22 cellular contexts compared by ENCODE assay signal in genomic region chr11:45382133-45382878, GRCh38.
"Had no signal": no experiment of that assay in that cellular context is flagged by ENCODE, and none has a peak within 500 bp of the region (broad histone marks: within the 10 kb centered on the region; RNA-seq: fewer than 3 reads in every experiment).

No MANE protein-coding gene starts in this region.

- H3K9me3 Mint-ChIP-seq: activated naive CD8-positive, alpha-beta T cell treated with anti-CD3 and anti-CD28 coated beads, Interleukin-2, amount 10 ng/mL, durations not matched to agents 7 days and 5 days; activated T-helper 1 cell treated with anti-CD3 and anti-CD28 coated beads, Interleukin-12 subunit alpha, Interleukin-12 subunit beta, Interleukin-2, Interleukin-4 antibody, amounts not matched to agents 30 ng/mL and 10 ng/mL and 1 ng/mL, durations not matched to agents 14 hours and 24 hours and 36 hours; nephron; T-helper 1 cell treated with Interleukin-12 subunit alpha and Interleukin-12 subunit beta and Interleukin-4 antibody, amounts not matched to agents 30 μg/mL and 1 μg/mL, for 36 hours; type B pancreatic cell had no signal

- FAIRE-seq: islet of Langerhans had no signal

- H3K4me1 Mint-ChIP-seq: nephron had no signal

- ATAC-seq: activated CD4-positive, CD25-positive, alpha-beta regulatory T cell treated with anti-CD3 and anti-CD28 coated beads, Interleukin-2, amount 50 U/mL, for 24 hours; heart left ventricle; left ventricle myocardium superior had no signal

- H3K27me3 ChIP-seq: colonic mucosa, vagina had no signal

- H3K36me3 Mint-ChIP-seq: activated naive CD8-positive, alpha-beta T cell treated with anti-CD3 and anti-CD28 coated beads, Interleukin-2, amount 10 ng/mL, durations not matched to agents 7 days and 5 days; type B pancreatic cell had no signal

- H3K27ac Mint-ChIP-seq: activated CD8-positive, alpha-beta T cell treated with anti-CD3 and anti-CD28 coated beads, Interleukin-2, amount 10 ng/mL, durations not matched to agents 7 days and 5 days; activated naive CD8-positive, alpha-beta T cell treated with anti-CD3 and anti-CD28 coated beads, Interleukin-2, amount 10 ng/mL, durations not matched to agents 7 days and 5 days; activated T-helper 1 cell treated with anti-CD3 and anti-CD28 coated beads, Interleukin-12 subunit alpha, Interleukin-12 subunit beta, Interleukin-2, Interleukin-4 antibody, amounts not matched to agents 30 ng/mL and 10 ng/mL and 1 ng/mL, durations not matched to agents 14 hours and 24 hours and 36 hours; nephron; progenitor cell of endocrine pancreas; T-helper 1 cell treated with Interleukin-12 subunit alpha and Interleukin-12 subunit beta and Interleukin-4 antibody, amounts not matched to agents 30 μg/mL and 1 μg/mL, for 36 hours; type B pancreatic cell had no signal

- H3K4me3 ChIP-seq: colonic mucosa, heart left ventricle, thoracic aorta, vagina had no signal

- H3K4me3 Mint-ChIP-seq: activated CD8-positive, alpha-beta T cell treated with anti-CD3 and anti-CD28 coated beads, Interleukin-2, amount 10 ng/mL, durations not matched to agents 7 days and 5 days; activated naive CD8-positive, alpha-beta T cell treated with anti-CD3 and anti-CD28 coated beads, Interleukin-2, amount 10 ng/mL, durations not matched to agents 7 days and 5 days; activated T-helper 1 cell treated with anti-CD3 and anti-CD28 coated beads, Interleukin-12 subunit alpha, Interleukin-12 subunit beta, Interleukin-2, Interleukin-4 antibody, amounts not matched to agents 30 ng/mL and 10 ng/mL and 1 ng/mL, durations not matched to agents 14 hours and 24 hours and 36 hours; nephron; T-helper 1 cell treated with Interleukin-12 subunit alpha and Interleukin-12 subunit beta and Interleukin-4 antibody, amounts not matched to agents 30 μg/mL and 1 μg/mL, for 36 hours; type B pancreatic cell had no signal

- DNase-seq: activated CD4-positive, alpha-beta T cell treated with anti-CD3 and anti-CD28 coated beads, Interleukin-2, amount 50 U/mL, for 1 hour; activated CD8-positive, alpha-beta T cell treated with anti-CD3 and anti-CD28 coated beads, Interleukin-2, amount 10 ng/mL, durations not matched to agents 7 days and 5 days; activated naive CD4-positive, alpha-beta T cell; activated naive CD8-positive, alpha-beta T cell treated with anti-CD3 and anti-CD28 coated beads, Interleukin-2, amount 10 ng/mL, durations not matched to agents 7 days and 5 days; amniotic stem cell; colonic mucosa; heart left ventricle; left ventricle myocardium superior; midbrain; retina; stimulated activated CD4-positive, alpha-beta T cell treated with anti-CD3 and anti-CD28 coated beads, Interleukin-4, amount 100 ng/mL, for 24 hours; stimulated activated naive CD4-positive, alpha-beta T cell treated with Interleukin-2 at 50 U/mL for 16 hours had no signal

- H3K36me3 ChIP-seq: colonic mucosa, heart left ventricle, thoracic aorta, vagina had no signal

- H3K4me1 ChIP-seq: colonic mucosa, vagina had no signal

- H3K27ac ChIP-seq: colonic mucosa, epithelial cell of prostate, heart left ventricle, thoracic aorta, vagina had no signal

- H3K9me3 ChIP-seq: colonic mucosa, heart left ventricle, thoracic aorta, vagina had no signal
